Comparison of ENCODE assay signal across 1 cellular context in the genomic region with DNA sequence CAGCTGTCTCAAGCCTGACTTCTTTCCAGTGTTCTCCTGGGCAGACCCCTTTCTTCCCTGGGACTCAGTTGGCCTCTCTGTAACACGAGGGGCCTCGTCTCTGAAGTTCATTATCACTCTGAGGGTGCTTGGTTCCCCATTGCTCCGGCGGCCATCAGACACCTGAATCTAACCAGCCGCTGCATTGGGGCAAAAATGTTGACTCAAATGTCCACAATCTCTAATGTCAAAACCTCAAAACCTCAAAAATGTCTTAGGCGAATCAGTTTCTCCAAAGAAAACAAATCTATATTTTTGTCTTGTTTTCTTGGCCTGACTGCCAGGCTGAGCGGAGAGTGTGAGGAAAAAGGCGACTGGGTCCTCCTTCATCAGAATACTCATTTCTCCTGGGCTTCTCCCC.
TF ChIP-seq lines count a peak whose summit lies in the region.

No MANE protein-coding gene starts in this region.

TF ChIP-seq in H1, 55 proteins besides CTCF, POLR2A, EP300 and RAD21 (continued from another document):
- TF ChIP-seq ZNF274 (IDR thresholded peaks at IDR 0.05; ENCODE audit: borderline replicate concordance, extremely low read depth, low read length) = no peak
- no peak for TF ChIP-seq BRCA1 (IDR thresholded peaks at IDR 0.05; ENCODE audit: low read depth, low read length)
- TF ChIP-seq TAF1 (IDR thresholded peaks at IDR 0.05; ENCODE audit: low read depth, low read length) = no peak
- no peak for TF ChIP-seq TCF12 (IDR thresholded peaks at IDR 0.05; ENCODE audit: low read depth, low read length)
